18 cellular contexts compared by ENCODE assay signal in the genomic region with DNA sequence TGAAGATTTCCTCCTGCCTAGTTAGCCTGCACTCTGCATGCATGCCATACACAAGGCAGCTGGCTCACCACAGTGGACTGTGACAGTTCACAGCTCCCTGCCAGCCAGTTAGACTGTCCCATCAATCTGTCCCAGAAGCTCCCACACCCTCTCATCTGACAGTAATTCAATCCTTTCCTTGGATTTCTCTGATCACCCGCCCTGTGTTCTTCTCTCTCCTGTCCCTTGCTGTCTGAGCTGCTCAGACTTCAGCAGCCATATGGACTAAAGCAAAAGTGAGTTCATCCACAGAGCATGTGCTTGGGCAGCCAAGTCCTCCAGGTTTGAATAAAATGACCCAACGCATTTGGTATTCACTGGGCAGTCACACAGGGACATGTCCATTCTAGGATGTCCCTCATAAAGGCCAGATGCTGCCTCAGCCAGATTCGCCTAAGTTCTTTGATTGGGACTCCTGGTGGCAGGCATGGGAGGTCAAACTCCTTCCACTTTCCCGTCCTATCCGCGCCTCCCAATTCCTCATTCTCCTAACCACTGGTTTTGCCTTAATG. TPM values are rescaled to one million over a fixed set of nuclear protein-coding genes. Genes with fewer than 3 reads are reported as not detected.
DNase-seq lines count a peak whose midpoint lies in the region; ATAC-seq and TF ChIP-seq lines count a peak whose summit lies in the region.
"Had no signal": no experiment of that assay in that cellular context is flagged by ENCODE, and none has a peak within 500 bp of the region (broad histone marks: within the 10 kb centered on the region; RNA-seq: fewer than 3 reads in every experiment).

No MANE protein-coding gene starts in this region.

- H3K36me3 ChIP-seq in heart right ventricle = no peaks in the 10 kb centered on the region

- CTCF ChIA-PET in HEK293T (lab: Yijun Ruan, JAX) = interaction anchor here (0.6 to 1.2 kb wide), 2 partner anchors 19 to 100 kb away, joined by 3 read pairs; no protein-coding TSS in a partner anchor

- POLR2A ChIA-PET in HEK293T (lab: Yijun Ruan, JAX) = no interaction called here

- DNase-seq in heart right ventricle (peak in 1 of 2 donors; percentile 17), Right ventricle myocardium inferior (ENCODE audit: missing footprints) (no peak), caudate nucleus (lab: John Stamatoyannopoulos, UW) (peak in 53 of 61 donors; percentile 11 to 84 (median 52)), medulla oblongata (ENCODE audit: extremely low spot score) (peak; percentile 70), superior temporal gyrus (ENCODE audit: extremely low spot score) (peak; percentile 81), HEK293T (ENCODE audit: extremely low spot score) (no peak), OCI-M2 (lab: John Stamatoyannopoulos, UW; ENCODE audit: unreplicated experiment) (no peak)
- DNase-seq in activated CD4-positive, alpha-beta T cell treated with anti-CD3 and anti-CD28 coated beads, Interleukin-2, amount 50 U/mL, for 1 hour = no peak
- DNase-seq: activated gamma-delta T cell; kidney; NCI-H1105 treated with DMSO at 0.1 percent for 48 hours; NK-92 treated with Interleukin-12 subunit alpha and Interleukin-12 subunit beta, amount 100 ng/mL, for 24 hours; stimulated activated naive CD8-positive, alpha-beta T cell treated with anti-CD3 and anti-CD28 coated beads, Interleukin-15, amount 100 ng/mL, for 72 hours had no signal

- no peak overlapping the region for H3K4me3 ChIP-seq in heart right ventricle
- H3K4me3 ChIP-seq: GM12878 had no signal

- TF ChIP-seq CTCF in heart right ventricle (IDR thresholded peaks at IDR 0.05) = peak in 1 of 9 donors; percentile 19

- H3K4me1 ChIP-seq in heart right ventricle = no peaks in the 10 kb centered on the region

- WGBS in heart right ventricle, 2 donors = 75 to 77% methylated on average over 6 of the region's 6 CpGs

- H3K9me3 ChIP-seq in heart right ventricle = no peaks in the 10 kb centered on the region

- intact Hi-C loops in heart right ventricle (cut with DNase I) (no loop called here), Right ventricle myocardium inferior (cut with DNase I) (no loop called here)

- no peaks in the 10 kb centered on the region for H3K27me3 ChIP-seq in heart right ventricle

- ATAC-seq in heart right ventricle = peak in 6 of 8 donors; percentile 22 to 93 (median 74)
- no peak for ATAC-seq in Right ventricle myocardium inferior
- ATAC-seq: activated CD4-positive, CD25-positive, alpha-beta regulatory T cell treated with anti-CD3 and anti-CD28 coated beads, Interleukin-2, amount 50 U/mL, for 24 hours; esophagus mucosa; GM12878; stimulated activated naive CD8-positive, alpha-beta T cell treated with anti-CD3 and anti-CD28 coated beads, Interleukin-15, amount 100 ng/mL, for 72 hours had no signal

- H3K27ac ChIP-seq in heart right ventricle (peak overlapping the region in 4 of 10 donors; percentile 20 to 64 (median 39)), caudate nucleus (ENCODE audit: low read depth, low read length) (peak overlapping the region; percentile 95)
- H3K27ac ChIP-seq: RWPE1 had no signal

TF ChIP-seq in HEK293T, 16 proteins besides CTCF, POLR2A, EP300 and RAD21:
- no peak for TF ChIP-seq FOXK2 (IDR thresholded peaks at IDR 0.05)
- TF ChIP-seq TARDBP (IDR thresholded peaks at IDR 0.05) = no peak
- TF ChIP-seq ZNF384 (IDR thresholded peaks at IDR 0.05) = no peak
- no peak for TF ChIP-seq SP1 (IDR thresholded peaks at IDR 0.05)
- no peak for TF ChIP-seq ARNT (IDR thresholded peaks at IDR 0.05)
- TF ChIP-seq FOXM1 (IDR thresholded peaks at IDR 0.05; ENCODE audit: borderline replicate concordance) = no peak
- TF ChIP-seq PKNOX1 (IDR thresholded peaks at IDR 0.05) = no peak
- TF ChIP-seq SUZ12 (IDR thresholded peaks at IDR 0.05) = no peak
- TF ChIP-seq ELF4 (IDR thresholded peaks at IDR 0.05) = no peak
- no peak for TF ChIP-seq NFRKB (IDR thresholded peaks at IDR 0.05)
- TF ChIP-seq FOXA1 (IDR thresholded peaks at IDR 0.05) = no peak

RNA-seq across cellular contexts. Expression of gene ZBTB44, which starts 54.5 kb away (rescaled TPM):
- total RNA-seq in heart right ventricle (10 to 100 TPM; 36.5 to 51.6 (median 39.6) TPM), Right ventricle myocardium inferior (41.5 TPM)
- 10 to 100 TPM in 1 of 2 donors, 1 to 10 TPM in 1; 6.8 to 12.7 TPM for polyA plus RNA-seq in heart right ventricle

RNA-seq across cellular contexts. Expression of gene ADAMTS8, which starts 59.2 kb away (rescaled TPM):
- total RNA-seq in heart right ventricle (1 to 10 TPM in 5 of 10 donors, under 1 TPM in 5; 0.28 to 2.6 (median 1.1) TPM), Right ventricle myocardium inferior (0.57 TPM)
- polyA plus RNA-seq in heart right ventricle = 1 to 10 TPM in 1 of 2 donors, under 1 TPM in 1; 0.29 to 2.1 TPM
- total RNA-seq: A673, GM12878 had no signal
- polyA plus RNA-seq: GM12878 had no signal

Comparison
In these comparisons a context has a peak if more than half of its experiments do, and no peak if none do; other contexts are left out.
1. DNase-seq: peak in caudate nucleus (53 of 61), medulla oblongata (single experiment) and superior temporal gyrus (single experiment); none in Right ventricle myocardium inferior (single experiment), activated CD4-positive, alpha-beta T cell treated with anti-CD3 and anti-CD28 coated beads, Interleukin-2, amount 50 U/mL, for 1 hour (single experiment), HEK293T (single experiment) and OCI-M2 (single experiment).